Comparison of ENCODE assay signal across 2 cellular contexts in genomic region chrX:37380920-37381319, GRCh38.
TF ChIP-seq lines count a peak whose summit lies in the region.

No MANE protein-coding gene starts in this region.

TF ChIP-seq in A549, 52 proteins besides CTCF, POLR2A, EP300 and RAD21:
- TF ChIP-seq ZFP36 (IDR thresholded peaks at IDR 0.05; ENCODE audit: borderline replicate concordance, partially characterized antibody) = no peak
- TF ChIP-seq ELK1 (IDR thresholded peaks at IDR 0.05; ENCODE audit: low read depth, low read length) = no peak
- TF ChIP-seq ESRRA (IDR thresholded peaks at IDR 0.05; ENCODE audit: borderline replicate concordance, low read length) = no peak
- no peak for TF ChIP-seq MAFK (IDR thresholded peaks at IDR 0.05; ENCODE audit: partially characterized antibody)
- TF ChIP-seq CHD2 (IDR thresholded peaks at IDR 0.05; ENCODE audit: low read length, partially characterized antibody) = no peak

TF ChIP-seq in K562, 482 proteins besides CTCF, POLR2A, EP300 and RAD21 (continues in another document):
- no peak for TF ChIP-seq TSC22D4 (tag; IDR thresholded peaks at IDR 0.05)
- TF ChIP-seq E2F3 (CRISPR knock-in tag; IDR thresholded peaks at IDR 0.05) = no peak
- TF ChIP-seq PHF21A (IDR thresholded peaks at IDR 0.05; ENCODE audit: borderline replicate concordance, low read depth) = no peak
- TF ChIP-seq BRCA1 (IDR thresholded peaks at IDR 0.05) = no peak
- TF ChIP-seq BRCA1 (CRISPR knock-in tag; IDR thresholded peaks at IDR 0.05) = no peak
- TF ChIP-seq TAL1 (IDR thresholded peaks at IDR 0.05) = peak; percentile 56
- TF ChIP-seq NRF1 (conservative IDR thresholded peaks at IDR 0.05 in 1 of 2, IDR thresholded peaks at IDR 0.05 in 1 of 2) = no peak
- TF ChIP-seq ZNF3 (CRISPR knock-in tag; IDR thresholded peaks at IDR 0.05) = no peak
- no peak for TF ChIP-seq PTRF (tag; IDR thresholded peaks at IDR 0.05)
- peak; percentile 51 for TF ChIP-seq NFE2 (IDR thresholded peaks at IDR 0.05; ENCODE audit: low read depth)
- no peak for TF ChIP-seq CHD7 (IDR thresholded peaks at IDR 0.05; ENCODE audit: low read depth, low read length)
- TF ChIP-seq FOXO4 (CRISPR knock-in tag; IDR thresholded peaks at IDR 0.05) = no peak
- TF ChIP-seq RNF2 (IDR thresholded peaks at IDR 0.05) = no peak
- TF ChIP-seq YBX1 (IDR thresholded peaks at IDR 0.05) = no peak
- peak; percentile 86 for TF ChIP-seq JUND (IDR thresholded peaks at IDR 0.05; ENCODE audit: borderline replicate concordance, low read depth, low read length)
- TF ChIP-seq JUND (tag; IDR thresholded peaks at IDR 0.05; ENCODE audit: borderline replicate concordance, low read depth, low read length) = peak; percentile 81; the same call in 2 of the 3 replicates
- TF ChIP-seq BRD4 (IDR thresholded peaks at IDR 0.05) = no peak
- no peak for TF ChIP-seq ATF4 (CRISPR knock-in tag; IDR thresholded peaks at IDR 0.05)
- TF ChIP-seq HCFC1 (IDR thresholded peaks at IDR 0.05; ENCODE audit: low read depth, low read length) = no peak
- TF ChIP-seq GTF3C2 (IDR thresholded peaks at IDR 0.05; ENCODE audit: borderline replicate concordance, extremely low read depth, insufficient read length) = no peak
- no peak for TF ChIP-seq GATA2 (CRISPR knock-in tag; IDR thresholded peaks at IDR 0.05)
- TF ChIP-seq KLF16 (IDR thresholded peaks at IDR 0.05) = 0 out of 2 replicates have a peak, but pooled peaks have one; percentile 15
- no peak for TF ChIP-seq NFRKB (IDR thresholded peaks at IDR 0.05; ENCODE audit: low read depth)
- no peak for TF ChIP-seq JUNB (CRISPR knock-in tag; conservative IDR thresholded peaks at IDR 0.05)
- TF ChIP-seq BCOR (IDR thresholded peaks at IDR 0.05) = no peak
- no peak for TF ChIP-seq SAP30 (IDR thresholded peaks at IDR 0.05; ENCODE audit: borderline replicate concordance, insufficient read depth, low read depth, low read length, poor library complexity, severe bottlenecking)
- TF ChIP-seq SOX6 (IDR thresholded peaks at IDR 0.05) = peak; percentile 78
- TF ChIP-seq TCF15 (CRISPR knock-in tag; IDR thresholded peaks at IDR 0.05) = no peak
- no peak for TF ChIP-seq SREBF1 (IDR thresholded peaks at IDR 0.05; ENCODE audit: borderline replicate concordance, low read depth, low read length)
- TF ChIP-seq SIN3A (IDR thresholded peaks at IDR 0.05; ENCODE audit: borderline replicate concordance in 2 of 2, control insufficient read depth in 1 of 2, low read depth in 2 of 2, low read length in 2 of 2) = no peak
- no peak for TF ChIP-seq DMBX1 (CRISPR knock-in tag; IDR thresholded peaks at IDR 0.05; ENCODE audit: borderline replicate concordance)
- TF ChIP-seq SP2 (IDR thresholded peaks at IDR 0.05; ENCODE audit: extremely low read depth, low read depth, low read length, poor library complexity, severe bottlenecking) = no peak
- peak; percentile 36; the same call in 1 of the 2 replicates for TF ChIP-seq TCF3 (CRISPR knock-in tag; IDR thresholded peaks at IDR 0.05)
- TF ChIP-seq FOXJ2 (tag; IDR thresholded peaks at IDR 0.05) = 0 out of 2 replicates have a peak, but pooled peaks have one; percentile 43
- no peak for TF ChIP-seq CXXC5 (CRISPR knock-in tag; IDR thresholded peaks at IDR 0.05)
- no peak for TF ChIP-seq ESRRB (CRISPR knock-in tag; IDR thresholded peaks at IDR 0.05; ENCODE audit: borderline replicate concordance)
- no peak for TF ChIP-seq RBM34 (IDR thresholded peaks at IDR 0.05; ENCODE audit: borderline replicate concordance, insufficient read depth, low read length)
- no peak for TF ChIP-seq ZC3H8 (IDR thresholded peaks at IDR 0.05)
- no peak for TF ChIP-seq ZNF444 (CRISPR knock-in tag; IDR thresholded peaks at IDR 0.05)
- peak; percentile 85 for TF ChIP-seq FOSL1 (tag; conservative IDR thresholded peaks at IDR 0.05)
- TF ChIP-seq KDM5B (IDR thresholded peaks at IDR 0.05; ENCODE audit: insufficient replicate concordance, low read depth, low read length) = no peak
- peak; percentile 74 for TF ChIP-seq ARID1B (IDR thresholded peaks at IDR 0.05)
- no peak for TF ChIP-seq CAMTA2 (CRISPR knock-in tag; conservative IDR thresholded peaks at IDR 0.05)
- no peak for TF ChIP-seq SAFB2 (IDR thresholded peaks at IDR 0.05; ENCODE audit: borderline replicate concordance, low read depth, low read length, severe bottlenecking)
- no peak for TF ChIP-seq KAT8 (IDR thresholded peaks at IDR 0.05; ENCODE audit: low read depth)
- TF ChIP-seq MTA3 (IDR thresholded peaks at IDR 0.05; ENCODE audit: borderline replicate concordance) = no peak
